In the genomic region with DNA sequence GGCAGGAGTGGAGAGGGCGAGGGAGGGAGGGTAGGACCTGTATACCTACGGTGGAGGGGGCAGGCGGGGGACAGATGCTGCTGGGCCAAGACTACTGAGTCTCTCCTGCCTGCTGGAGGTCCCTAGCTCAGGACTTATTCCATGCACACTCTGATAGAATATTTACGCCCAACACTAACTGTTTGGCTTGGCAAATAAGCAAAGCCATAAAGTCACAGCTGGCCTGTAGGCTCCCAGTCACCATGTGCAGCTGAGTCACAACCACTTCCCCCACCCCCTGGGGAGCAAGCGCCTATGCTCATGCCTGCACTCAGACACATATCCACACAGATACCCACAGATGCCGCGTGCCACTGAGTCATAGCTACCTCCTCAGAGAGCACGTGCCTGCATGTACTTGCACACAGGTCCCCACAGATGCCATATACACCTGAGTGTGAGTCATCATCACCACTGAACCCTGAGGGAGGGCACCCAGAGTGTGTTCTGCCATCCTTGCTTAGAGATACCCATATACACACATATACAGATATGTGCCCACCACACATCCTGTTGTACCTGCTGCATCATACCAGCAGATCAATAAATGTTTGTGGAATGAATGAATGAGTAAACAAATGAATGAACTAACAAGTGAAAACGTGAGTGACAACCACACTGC, we compare ENCODE assay signal across 8 cellular contexts.
DNase-seq lines count a peak whose midpoint lies in the region; ATAC-seq and TF ChIP-seq lines count a peak whose summit lies in the region.

No MANE protein-coding gene starts in this region.

- H3K9me3 ChIP-seq in HUES6 (ENCODE audit: control insufficient read depth, insufficient read depth, low read depth, low read length) (no peaks in the 10 kb centered on the region), sigmoid colon (no peaks in the 10 kb centered on the region)

- DNase-seq in BJ (ENCODE audit: low read depth) (peak; percentile 98), SKM-1 treated with dmso at 0.1 percent for 144 hours (lab: John Stamatoyannopoulos, UW; ENCODE audit: unreplicated experiment) (peak; percentile 80), Right ventricle myocardium superior (peak; percentile 84), sigmoid colon (peak; percentile 94), NCI-H1092 treated with DMSO at 0.1 percent for 48 hours (lab: John Stamatoyannopoulos, UW) (no peak)
- DNase-seq in activated naive CD8-positive, alpha-beta T cell treated with anti-CD3 and anti-CD28 coated beads, Interleukin-2, amount 50 U/mL, for 16 hours (ENCODE audit: low read depth, low spot score): peak; percentile 88

- H3K4me3 ChIP-seq in BJ (ENCODE audit: low read depth, low read length) (no peak overlapping the region), HUES6 (ENCODE audit: low read depth, low read length) (peak overlapping the region; percentile 55; the same call in 1 of the 2 replicates), sigmoid colon (peak overlapping the region in 1 of 4 donors; percentile 56)

- 8 to 29% methylated on average over 9 of the region's 9 CpGs for WGBS in sigmoid colon, 2 donors

- H3K27ac ChIP-seq in HUES6 (ENCODE audit: low read depth, low read length): no peak overlapping the region
- peak overlapping the region; percentile 89 to 96 (median 92) for H3K27ac ChIP-seq in sigmoid colon

- H3K9ac ChIP-seq in HUES6 (ENCODE audit: low read length): peak overlapping the region; percentile 93

- no peak for TF ChIP-seq CTCF in BJ (IDR thresholded peaks at IDR 0.05; ENCODE audit: insufficient read depth, low read depth, low read length)
- TF ChIP-seq CTCF in sigmoid colon (IDR thresholded peaks at IDR 0.05): no peak

- POLR2A ChIA-PET in BJ (lab: Charles Lee): interaction anchor here (0.5 to 2.7 kb wide), 17 partner anchors 11 to 558 kb away, joined by 3 to 26 read pairs (median 4); no protein-coding TSS in a partner anchor

- no peak for TF ChIP-seq POLR2A in sigmoid colon (IDR thresholded peaks at IDR 0.05)

- ATAC-seq in GM19452 (IDR thresholded peaks at IDR 0.05; ENCODE audit: unreplicated experiment) (peak; percentile 49), Right ventricle myocardium superior (ENCODE audit: poor library complexity) (peak; percentile 54)

- H3K36me3 ChIP-seq in BJ (ENCODE audit: control insufficient read depth, insufficient read depth, low read length) (no peaks in the 10 kb centered on the region), HUES6 (ENCODE audit: control insufficient read depth, insufficient read depth, low read length) (no peaks in the 10 kb centered on the region), sigmoid colon (no peaks in the 10 kb centered on the region)

- H3K27me3 ChIP-seq in BJ (ENCODE audit: control insufficient read depth, insufficient read depth, low read length) (no peaks in the 10 kb centered on the region), HUES6 (ENCODE audit: control insufficient read depth, insufficient read depth, low read length) (no peaks in the 10 kb centered on the region), sigmoid colon (no peaks in the 10 kb centered on the region)

- CTCF ChIA-PET in BJ (lab: Yijun Ruan, JAX): interaction anchor here (0.6 to 3.1 kb wide), 19 partner anchors 11 to 607 kb away, joined by 3 to 18 read pairs (median 4); no protein-coding TSS in a partner anchor

- intact Hi-C loops in Right ventricle myocardium superior (cut with DNase I) (loop anchor here (2.0 to 10.0 kb wide), 4 partner anchors 55 to 563 kb away; partner anchors contain the start of gene ADM), sigmoid colon (cut with DNase I) (loop anchor here (5.0 to 10.0 kb wide), 4 partner anchors 43 to 563 kb away; partner anchors contain the start of gene SWAP70)

- H3K4me1 ChIP-seq in HUES6 (ENCODE audit: control insufficient read depth, insufficient read depth, low read length) (peaks cover 33% of the 10 kb centered on the region), sigmoid colon (peaks cover 0 to 37% (median 29%) of the 10 kb centered on the region in 4 donors)

- TF ChIP-seq EP300 in sigmoid colon (IDR thresholded peaks at IDR 0.05): peak in 2 of 4 donors; percentile 52 to 92
